In genomic region chr6:25945175-25945574, GRCh38 we compare ENCODE assay signal across 12 cellular contexts. TPM values are rescaled to one million over a fixed set of nuclear protein-coding genes. Genes with fewer than 3 reads are reported as not detected.
DNase-seq lines count a peak whose midpoint lies in the region; ATAC-seq, FAIRE-seq and TF ChIP-seq lines count a peak whose summit lies in the region.
"Had no signal": no experiment of that assay in that cellular context is flagged by ENCODE, and none has a peak within 500 bp of the region (broad histone marks: within the 10 kb centered on the region; RNA-seq: fewer than 3 reads in every experiment).

No MANE protein-coding gene starts in this region.

- H3K4me1 ChIP-seq in GM12878 (ENCODE audit: control insufficient read depth, insufficient read depth, low read length) (no peaks in the 10 kb centered on the region), tibial nerve (no peaks in the 10 kb centered on the region)

- ATAC-seq in GM21447 (IDR thresholded peaks at IDR 0.05; ENCODE audit: unreplicated experiment) (peak; percentile 76), HG03108 (IDR thresholded peaks at IDR 0.05; ENCODE audit: unreplicated experiment) (peak; percentile 95), GM12878 (peak; percentile 95), Right ventricle myocardium superior (ENCODE audit: poor library complexity) (no peak)

- RAD21 ChIA-PET in GM12878 (lab: Charles Lee; ENCODE audit: unreplicated experiment), result interaction anchor here (1.8 to 2.6 kb wide), 3 partner anchors 14 to 47 kb away, joined by 8 to 10 read pairs (median 9); partner anchors contain the start of gene TRIM38

- H3K36me3 ChIP-seq in GM12878 (ENCODE audit: control insufficient read depth in 2 of 2, insufficient read depth in 2 of 2, low read length in 1 of 2) (no peaks in the 10 kb centered on the region), tibial nerve (no peaks in the 10 kb centered on the region)

- no peak for FAIRE-seq in GM12878 (lab: Jason Lieb, UNC)

- no TSS peak for BruUV-seq in GM12878 (replicated peaks; lab: Mats Ljungman, UMichigan)

- no peak for TF ChIP-seq RAD21 in GM12878 (IDR thresholded peaks at IDR 0.05; ENCODE audit: insufficient read depth, low read depth, low read length)

- H3K4me3 ChIP-seq in GM12878 (no peak overlapping the region), tibial nerve (no peak overlapping the region)

- intact Hi-C loops in GM12878 (cut with micrococcal nuclease; ENCODE audit: unreplicated experiment) (loop anchor here (1.0 kb wide), 1 partner anchor 47 kb away; no protein-coding TSS in a partner anchor), Right ventricle myocardium superior (cut with DNase I) (no loop called here)

- H3K27ac ChIP-seq in GM12878 (ENCODE audit: control insufficient read depth, insufficient read depth) (no peak overlapping the region), tibial nerve (no peak overlapping the region)

- peak; percentile 24 for DNase-seq in activated CD4-positive, alpha-beta T cell treated with anti-CD3 and anti-CD28 coated beads for 48 hours
- no peak for DNase-seq in activated CD4-positive, alpha-beta T cell treated with anti-CD3 and anti-CD28 coated beads, Interleukin-2, amount 50 U/mL, for 4 hours
- DNase-seq in GM12878 (ENCODE audit: low read depth, low spot score), result peak; percentile 51
- DNase-seq in kidney tubule cell (ENCODE audit: low spot score), result no peak
- no peak for DNase-seq in tibial nerve (ENCODE audit: low spot score in 2 of 2)
- DNase-seq in Right ventricle myocardium superior, result no peak
- DNase-seq: NCI-H1105 had no signal

- no peak overlapping the region for H3K9ac ChIP-seq in GM12878 (ENCODE audit: control insufficient read depth, insufficient read depth, low read length)

- CTCF ChIA-PET in GM12878 (lab: Yijun Ruan, JAX), result interaction anchor here (0.6 to 3.0 kb wide), 6 partner anchors 17 to 694 kb away, joined by 3 to 28 read pairs (median 4); partner anchors contain the start of gene TRIM38

- H3K9me3 ChIP-seq in GM12878 (replicated peaks; ENCODE audit: control insufficient read depth, insufficient read depth, low read length), result peaks cover 3% of the 10 kb centered on the region; the same call in 2 of the 3 replicates
- peaks cover 0 to 5% (median 0%) of the 10 kb centered on the region in 4 donors for H3K9me3 ChIP-seq in tibial nerve

- H3K4me2 ChIP-seq in GM12878 (ENCODE audit: control insufficient read depth, insufficient read depth), result no peak overlapping the region; the same call in 1 of the 2 replicates

- in situ Hi-C loops in GM12878 (cut with MboI), result loop anchor here (25.0 kb wide), 1 partner anchor 683 kb away; no protein-coding TSS in a partner anchor

- no peaks in the 10 kb centered on the region for H3K79me2 ChIP-seq in GM12878 (ENCODE audit: control insufficient read depth, insufficient read depth, low read length)

- WGBS in GM12878 (ENCODE audit: insufficient coverage, insufficient replicate concordance, low lambda C conversion rate, missing lambda C conversion rate), result 0% methylated on average over 2 of the region's 2 CpGs
- WGBS in tibial nerve, 2 donors, result 85 to 86% methylated on average over 2 of the region's 2 CpGs

- no peak for TF ChIP-seq POLR2A in GM12878 (IDR thresholded peaks at IDR 0.05; ENCODE audit: low read depth, low read length)
- no peak for TF ChIP-seq POLR2A in tibial nerve (IDR thresholded peaks at IDR 0.05)

- no peaks in the 10 kb centered on the region for H3K27me3 ChIP-seq in GM12878 (replicated peaks in 1 of 2; ENCODE audit: control insufficient read depth in 2 of 2, insufficient read depth in 2 of 2, low read length in 1 of 2)
- no peaks in the 10 kb centered on the region for H3K27me3 ChIP-seq in tibial nerve

- POLR2A ChIA-PET in GM12878 (lab: Charles Lee), result interaction anchor here (0.7 kb wide), 1 partner anchor 327 kb away, joined by 3 read pairs; no protein-coding TSS in a partner anchor

- TF ChIP-seq EP300 in GM12878 (IDR thresholded peaks at IDR 0.05; ENCODE audit: borderline replicate concordance in 1 of 2, control insufficient read depth in 1 of 2, low read depth in 2 of 2, low read length in 2 of 2) (peak; percentile 79 to 83; a peak in 2 of 4 replicates), tibial nerve (IDR thresholded peaks at IDR 0.05) (no peak)

- no peak for TF ChIP-seq CTCF in GM12878 (IDR thresholded peaks at IDR 0.05 in 2 of 3, conservative IDR thresholded peaks at IDR 0.05 in 1 of 3; ENCODE audit: control insufficient read depth in 2 of 3, extremely low read depth in 1 of 3, insufficient read depth in 1 of 3, low read depth in 3 of 3, low read length in 3 of 3)
- no peak for TF ChIP-seq CTCF in tibial nerve (IDR thresholded peaks at IDR 0.05)

- SMC1A ChIA-PET in GM12878 (lab: Charles Lee; ENCODE audit: uncharacterized antibody, unreplicated experiment), result interaction anchor here (1.1 to 2.9 kb wide), 5 partner anchors 14 to 156 kb away, joined by 3 to 23 read pairs (median 3); no protein-coding TSS in a partner anchor

- no peak overlapping the region for H2AFZ ChIP-seq in GM12878 (ENCODE audit: control insufficient read depth, low read depth, low read length)

- no peaks in the 10 kb centered on the region for H4K20me1 ChIP-seq in GM12878 (ENCODE audit: control insufficient read depth, insufficient read depth)

TF ChIP-seq in GM12878, 131 proteins besides CTCF, POLR2A, EP300 and RAD21 (continues in another document):
- TF ChIP-seq MEF2A (IDR thresholded peaks at IDR 0.05; ENCODE audit: insufficient read depth, low read depth, low read length) (peak; percentile 76; the same call in 1 of the 2 replicates), CBFB (IDR thresholded peaks at IDR 0.05; ENCODE audit: low read depth) (peak; percentile 86), RBBP5 (conservative IDR thresholded peaks at IDR 0.05) (no peak), CBX5 (IDR thresholded peaks at IDR 0.05; ENCODE audit: low read depth) (0 out of 2 replicates have a peak, but pooled peaks have one; percentile 15), EED (IDR thresholded peaks at IDR 0.05; ENCODE audit: low read depth) (peak; percentile 32; the same call in 1 of the 2 replicates), DPF2 (IDR thresholded peaks at IDR 0.05) (peak; percentile 74), MTA3 (IDR thresholded peaks at IDR 0.05; ENCODE audit: borderline replicate concordance, low read length) (peak; percentile 82; the same call in 1 of the 2 replicates), JUND (IDR thresholded peaks at IDR 0.05; ENCODE audit: low read depth, low read length) (peak; percentile 48; the same call in 1 of the 2 replicates), SP1 (IDR thresholded peaks at IDR 0.05; ENCODE audit: low read depth, low read length) (peak; percentile 35), FOXM1 (IDR thresholded peaks at IDR 0.05; ENCODE audit: low read depth, low read length) (peak; percentile 93), IRF4 (IDR thresholded peaks at IDR 0.05; ENCODE audit: low read depth, low read length) (peak; percentile 89), BACH1 (IDR thresholded peaks at IDR 0.05; ENCODE audit: borderline replicate concordance) (peak; percentile 66; the same call in 1 of the 2 replicates), NFIC (IDR thresholded peaks at IDR 0.05; ENCODE audit: low read depth, low read length) (peak; percentile 92), IKZF2 (IDR thresholded peaks at IDR 0.05) (peak in 1 of 2 experiments; percentile 45; a peak in 1 of 4 replicates)

RNA-seq across cellular contexts. Expression of gene SLC17A2, which starts 14.7 kb away (rescaled TPM):
- total RNA-seq in GM12878 (2013; cell fraction: nucleolus; rRNA removed), result not detected in 2 replicates
- total RNA-seq in GM12878 (2014; rRNA removed), result not detected in 2 replicates
- total RNA-seq in GM12878 (2014; rRNA removed; fragmentation: Illumina TruSeq; extraction: Trizol), result not detected in 2 replicates
- not detected in 2 replicates for total RNA-seq in GM12878 (2021)
- not detected for polyA plus RNA-seq in GM12878 (2011; ENCODE audit: low read depth)
- polyA plus RNA-seq in GM12878 (2011; rRNA removed), result not detected in 2 replicates
- polyA plus RNA-seq in GM12878 (2011; cell fraction: cytosol; rRNA removed), result not detected in 2 replicates
- not detected in 2 replicates for polyA plus RNA-seq in GM12878 (2011; cell fraction: nucleus; rRNA removed)
- not detected in 2 replicates for polyA plus RNA-seq in GM12878 (2012)
- not detected in 2 replicates for polyA plus RNA-seq in GM12878 (2014; fragmentation: Illumina TruSeq; extraction: Trizol)
- polyA plus RNA-seq in GM12878 (2014; fragmentation: Nextera tagmentation; extraction: Ambion mirVana), result not detected
- polyA plus RNA-seq in GM12878 (2014; rRNA removed), result not detected in 2 replicates
- polyA plus RNA-seq in GM12878 (2016; fragmentation: Nextera tagmentation; extraction: Ambion mirVana), result not detected
- not detected in 2 replicates for polyA minus RNA-seq in GM12878 (2011; rRNA and poly(A)+ RNA removed)
- not detected in 2 replicates for polyA minus RNA-seq in GM12878 (2011; cell fraction: cytosol; rRNA and poly(A)+ RNA removed)
- polyA minus RNA-seq in GM12878 (2011; cell fraction: nucleus; rRNA and poly(A)+ RNA removed), result not detected in 2 replicates
- not detected for total RNA-seq in tibial nerve
- total RNA-seq in Right ventricle myocardium superior, result not detected
- total RNA-seq: A172, Daoy, neural crest cell had no signal

RNA-seq across cellular contexts. Expression of gene TRIM38, which starts 17.4 kb away (rescaled TPM):
- 33.7 and 35.2 TPM in 2 replicates for total RNA-seq in GM12878 (2013; cell fraction: nucleolus; rRNA removed)
- total RNA-seq in GM12878 (2014; rRNA removed) (10.4 and 11.6 TPM in 2 replicates), GM12878 (2014; rRNA removed; fragmentation: Illumina TruSeq; extraction: Trizol) (14.3 and 15.0 TPM in 2 replicates), GM12878 (2021) (12.3 and 13.0 TPM in 2 replicates), tibial nerve (10 to 100 TPM in 2 of 4 donors, 1 to 10 TPM in 2; 8.8 to 12.2 (median 9.5) TPM), Right ventricle myocardium superior (2.3 TPM)
- 7.7 TPM for polyA plus RNA-seq in GM12878 (2011; ENCODE audit: low read depth)
- polyA plus RNA-seq in GM12878 (2011; rRNA removed) (14.7 and 16.9 TPM in 2 replicates), GM12878 (2014; fragmentation: Illumina TruSeq; extraction: Trizol) (14.3 and 18.5 TPM in 2 replicates), GM12878 (2014; fragmentation: Nextera tagmentation; extraction: Ambion mirVana) (1 to 10 TPM; 4.5 to 5.9 TPM), GM12878 (2014; rRNA removed) (10.5 and 11.2 TPM in 2 replicates), GM12878 (2016; fragmentation: Nextera tagmentation; extraction: Ambion mirVana) (10 to 100 TPM in 1 of 2 experiments, 1 to 10 TPM in 1; 9.4 to 10.9 TPM)
- polyA plus RNA-seq in GM12878 (2011; cell fraction: cytosol; rRNA removed), result 8.1 and 9.5 TPM in 2 replicates
- polyA plus RNA-seq in GM12878 (2011; cell fraction: nucleus; rRNA removed), result 16.7 and 17.4 TPM in 2 replicates
- 8.6 and 9.8 TPM in 2 replicates for polyA plus RNA-seq in GM12878 (2012)
- polyA minus RNA-seq in GM12878 (2011; rRNA and poly(A)+ RNA removed), result 16.9 and 17.1 TPM in 2 replicates
- 6.9 and 7.4 TPM in 2 replicates for polyA minus RNA-seq in GM12878 (2011; cell fraction: cytosol; rRNA and poly(A)+ RNA removed)
- polyA minus RNA-seq in GM12878 (2011; cell fraction: nucleus; rRNA and poly(A)+ RNA removed), result 11.6 and 15.7 TPM in 2 replicates

Comparison
In these comparisons a context has a peak if more than half of its experiments do, and no peak if none do; other contexts are left out.
1. DNase-seq: peak in activated CD4-positive, alpha-beta T cell treated with anti-CD3 and anti-CD28 coated beads for 48 hours (single experiment) and GM12878 (single experiment); none in activated CD4-positive, alpha-beta T cell treated with anti-CD3 and anti-CD28 coated beads, Interleukin-2, amount 50 U/mL, for 4 hours (0 of 2), kidney tubule cell (single experiment), tibial nerve (0 of 2) and Right ventricle myocardium superior (single experiment).